Comparison of ENCODE assay signal across 7 cellular contexts in the genomic region with DNA sequence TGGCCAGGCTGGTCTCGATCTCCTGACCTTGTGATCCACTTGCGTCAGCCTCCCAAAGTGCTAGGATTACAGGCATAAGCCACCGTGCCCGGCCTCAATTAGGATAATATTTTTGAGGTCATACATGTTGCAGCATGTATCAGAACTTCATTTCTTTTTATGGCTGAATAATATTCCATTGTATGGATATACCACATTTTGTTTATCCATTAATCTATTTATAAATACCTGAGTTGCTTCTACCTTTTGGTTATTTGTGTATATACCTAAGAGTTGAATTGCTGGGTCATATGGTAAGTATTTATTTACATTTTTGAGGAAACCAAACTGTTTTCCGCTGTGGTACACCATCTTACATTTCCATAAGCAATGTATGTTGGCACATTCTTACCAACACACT. TPM values are rescaled to one million over a fixed set of nuclear protein-coding genes. Genes with fewer than 3 reads are reported as not detected.
"Had no signal": no experiment of that assay in that cellular context is flagged by ENCODE, and none has a peak within 500 bp of the region (broad histone marks: within the 10 kb centered on the region; RNA-seq: fewer than 3 reads in every experiment).

No MANE protein-coding gene starts in this region.

- ATAC-seq: GM12878 had no signal

- DNase-seq: GDM1, GF-D8 had no signal

- H3K4me3 ChIP-seq: GM12878 had no signal

- FAIRE-seq: GM12878, GM12891, GM12892, GM18507, GM19239 had no signal

RNA-seq across cellular contexts. Expression of a gene that starts 18.1 kb away (rescaled TPM):
- total RNA-seq: GM12878 had no signal
